9 cellular contexts compared by ENCODE assay signal in the genomic region with DNA sequence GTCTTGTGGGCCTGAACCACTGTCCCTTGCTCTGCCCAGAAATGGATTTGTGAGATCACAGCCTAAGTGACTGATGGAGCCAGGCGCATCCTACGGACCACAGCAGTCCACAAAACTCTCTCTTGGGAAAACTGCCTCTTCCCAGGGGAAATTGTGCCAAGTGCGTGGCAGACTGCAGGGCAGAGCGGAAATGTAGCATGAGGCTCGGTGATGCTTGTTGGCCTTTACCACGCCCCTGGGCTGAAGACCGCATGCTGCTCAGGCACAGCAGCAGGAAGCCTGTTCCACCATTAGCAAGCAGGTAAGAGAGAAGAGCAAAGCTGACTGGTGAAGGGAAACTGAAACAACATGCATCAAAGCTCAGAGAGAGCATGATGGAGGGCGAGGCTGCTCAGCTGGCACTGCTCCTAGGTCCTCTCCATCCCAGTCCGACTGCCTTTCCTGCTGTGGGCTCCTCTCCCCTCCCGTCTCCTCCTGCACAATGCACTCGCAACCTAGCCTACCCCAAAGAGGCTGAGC. TPM values are rescaled to one million over a fixed set of nuclear protein-coding genes. Genes with fewer than 3 reads are reported as not detected.
A peak's percentile ranks its signal among the peaks of the same experiment; 100 is the strongest.
DNase-seq lines count a peak whose midpoint lies in the region; ATAC-seq and TF ChIP-seq lines count a peak whose summit lies in the region.
"Had no signal": no experiment of that assay in that cellular context is flagged by ENCODE, and none has a peak within 500 bp of the region (broad histone marks: within the 10 kb centered on the region; RNA-seq: fewer than 3 reads in every experiment).

No MANE protein-coding gene starts in this region.

- H3K4me1 Mint-ChIP-seq in T-cell (peaks cover 64 to 74% (median 69%) of the 10 kb centered on the region in 3 donors), natural killer cell (peaks cover 27% of the 10 kb centered on the region in 2 donors)

- H3K9me3 Mint-ChIP-seq in T-cell: no peaks in the 10 kb centered on the region
- H3K9me3 Mint-ChIP-seq in natural killer cell: no peaks in the 10 kb centered on the region

- WGBS in stomach, 5 donors: 82 to 87% (median 83%) methylated on average over 11 of the region's 11 CpGs

- no peak for TF ChIP-seq EP300 in stomach (IDR thresholded peaks at IDR 0.05)

- ATAC-seq in T-cell (replicated peaks in 1 of 4) (peak; percentile 87 to 90 (median 88)), natural killer cell (peak; percentile 46 to 62 (median 61)), HG02852 (IDR thresholded peaks at IDR 0.05; ENCODE audit: unreplicated experiment) (no peak)

- no peaks in the 10 kb centered on the region for H3K9me3 ChIP-seq in stomach

- CTCF ChIA-PET in T-cell (lab: Charles Lee): interaction anchor here (0.6 to 2.0 kb wide), 7 partner anchors 10 to 136 kb away, joined by 3 to 10 read pairs (median 4); no protein-coding TSS in a partner anchor

- H3K4me1 ChIP-seq in stomach: peaks cover 0 to 17% (median 3%) of the 10 kb centered on the region in 4 donors

- peaks cover 18% of the 10 kb centered on the region for H3K36me3 Mint-ChIP-seq in T-cell
- no peaks in the 10 kb centered on the region for H3K36me3 Mint-ChIP-seq in natural killer cell

- peak overlapping the region; percentile 99 to 100 for H3K27ac Mint-ChIP-seq in T-cell
- peak overlapping the region; percentile 85 to 90 for H3K27ac Mint-ChIP-seq in natural killer cell

- H3K27me3 Mint-ChIP-seq in T-cell (no peaks in the 10 kb centered on the region), natural killer cell (ENCODE audit: low read depth in 2 of 2) (no peaks in the 10 kb centered on the region)

- POLR2A ChIA-PET in T-cell (lab: Charles Lee): interaction anchor here in 1 of 2 donors (0.9 kb wide), 1 partner anchor 35 kb away, joined by 5 read pairs; no protein-coding TSS in a partner anchor

- H3K27ac ChIP-seq in stomach: peak overlapping the region in 4 of 5 donors; percentile 39 to 66 (median 50)
- H3K27ac ChIP-seq: KMS-11 had no signal

- DNase-seq in T-cell (peak; percentile 50 to 81 (median 64)), natural killer cell (no peak), stomach (no peak), kidney tubule cell (ENCODE audit: low spot score) (no peak), NOMO-1 (lab: John Stamatoyannopoulos, UW; ENCODE audit: unreplicated experiment in 2 of 2) (no peak)
- DNase-seq in activated T-cell treated with anti-CD3 and anti-CD28 coated beads, Interleukin-2, amount 50 U/mL, for 48 hours: peak; percentile 61 to 65

- H3K4me3 ChIP-seq in stomach: no peak overlapping the region
- H3K4me3 ChIP-seq: coronary artery had no signal

- peak overlapping the region; percentile 54 to 68 (median 58) for H3K4me3 Mint-ChIP-seq in T-cell
- H3K4me3 Mint-ChIP-seq in natural killer cell: peak overlapping the region; percentile 55

- TF ChIP-seq POLR2A in stomach (IDR thresholded peaks at IDR 0.05): no peak

- peaks cover 5 to 49% (median 42%) of the 10 kb centered on the region in 4 donors for H3K36me3 ChIP-seq in stomach

- intact Hi-C loops in natural killer cell (cut with micrococcal nuclease) (no loop called here), stomach (cut with DNase I; ENCODE audit: low total_unique reads) (no loop called here)

- H3K27me3 ChIP-seq in stomach: no peaks in the 10 kb centered on the region

- TF ChIP-seq CTCF in natural killer cell (IDR thresholded peaks at IDR 0.05): no peak
- no peak for TF ChIP-seq CTCF in stomach (IDR thresholded peaks at IDR 0.05)

RNA-seq across cellular contexts. Expression of gene SCARF2, which starts 26.5 kb away (rescaled TPM):
- 1 to 10 TPM; 1.6 to 3.1 (median 2.9) TPM for total RNA-seq in T-cell
- 1 to 10 TPM; 1.8 to 3.5 (median 2.9) TPM for total RNA-seq in natural killer cell
- total RNA-seq in stomach: 10 to 100 TPM in 2 of 5 donors, 1 to 10 TPM in 2, under 1 TPM in 1; 0.89 to 42.9 (median 6.4) TPM
- polyA plus RNA-seq in stomach: 1 to 10 TPM; 1.5 to 2.0 (median 1.6) TPM

RNA-seq across cellular contexts. Expression of gene KLHL22, which starts 31.4 kb away (rescaled TPM):
- total RNA-seq in T-cell (10 to 100 TPM; 42.0 to 57.8 (median 47.1) TPM), natural killer cell (10 to 100 TPM; 26.5 to 53.0 (median 31.0) TPM), stomach (10 to 100 TPM in 4 of 5 donors, 1 to 10 TPM in 1; 7.0 to 26.5 (median 22.8) TPM)
- 10 to 100 TPM in 2 of 3 donors, 1 to 10 TPM in 1; 7.0 to 10.8 (median 10.2) TPM for polyA plus RNA-seq in stomach

RNA-seq across cellular contexts. Expression of gene MED15, which starts 43.3 kb away (rescaled TPM):
- total RNA-seq in T-cell (100 to 1,000 TPM; 214 to 317 (median 262) TPM), natural killer cell (100 to 1,000 TPM; 269 to 291 (median 270) TPM), stomach (100 to 1,000 TPM in 3 of 5 donors, 10 to 100 TPM in 2; 28.3 to 289 (median 135) TPM)
- 10 to 100 TPM; 29.3 to 41.9 (median 39.3) TPM for polyA plus RNA-seq in stomach

Comparison
In these comparisons a context has a peak if more than half of its experiments do, and no peak if none do; other contexts are left out.
1. DNase-seq: peak in T-cell (34 of 34) and activated T-cell treated with anti-CD3 and anti-CD28 coated beads, Interleukin-2, amount 50 U/mL, for 48 hours (2 of 2); none in natural killer cell (single experiment), stomach (single experiment), kidney tubule cell (single experiment) and NOMO-1 (0 of 2).